ENCODE assay signal across 22 cellular contexts in genomic region chr10:103926722-103927319, GRCh38. TPM values are rescaled to one million over a fixed set of nuclear protein-coding genes. Genes with fewer than 3 reads are reported as not detected.
DNase-seq lines count a peak whose midpoint lies in the region; ATAC-seq and TF ChIP-seq lines count a peak whose summit lies in the region.
"Had no signal": no experiment of that assay in that cellular context is flagged by ENCODE, and none has a peak within 500 bp of the region (broad histone marks: within the 10 kb centered on the region; RNA-seq: fewer than 3 reads in every experiment).

No MANE protein-coding gene starts in this region.

- H3K4me1 ChIP-seq in BE2C: peaks cover 11% of the 10 kb centered on the region
- peaks cover 0 to 6% (median 1%) of the 10 kb centered on the region in 4 donors for H3K4me1 ChIP-seq in esophagus muscularis mucosa

- no peak for TF ChIP-seq EP300 in esophagus muscularis mucosa (IDR thresholded peaks at IDR 0.05)

- H3K4me3 ChIP-seq in BE2C (ENCODE audit: low read depth, low read length) (no peak overlapping the region), esophagus muscularis mucosa (no peak overlapping the region)
- H3K4me3 ChIP-seq: esophagus squamous epithelium, SK-N-MC had no signal

- H3K27ac ChIP-seq in esophagus muscularis mucosa (replicated peaks in 1 of 4): no peak overlapping the region
- H3K27ac ChIP-seq: C4-2B, esophagus squamous epithelium, SK-N-MC had no signal

- DNase-seq in BE2C (peak; percentile 47), NCI-H82 treated with DMSO at 0.1 percent for 48 hours (lab: John Stamatoyannopoulos, UW; ENCODE audit: unreplicated experiment) (peak; percentile 25), esophagus muscularis mucosa (ENCODE audit: extremely low spot score) (peak; percentile 8), NCI-H1436 treated with DMSO at 0.1 percent for 48 hours (lab: John Stamatoyannopoulos, UW) (no peak), retina (no peak), germinal center (ENCODE audit: low spot score) (no peak)
- DNase-seq: activated CD4-positive, alpha-beta T cell treated with anti-CD3 and anti-CD28 coated beads, Interleukin-2, amount 50 U/mL, for 48 hours; activated CD8-positive, alpha-beta memory T cell treated with anti-CD3 and anti-CD28 coated beads, Interleukin-2, amount 50 U/mL, for 4 hours; amygdala; esophagus squamous epithelium; foreskin melanocyte; NCI-H1048; NCI-H1694 treated with DMSO at 0.1 percent for 48 hours; NCI-H774; stimulated activated CD4-positive, alpha-beta T cell treated with anti-CD3 and anti-CD28 coated beads, Interleukin-4, amount 100 ng/mL, for 24 hours had no signal

- WGBS in esophagus muscularis mucosa: 81% methylated on average over 2 of the region's 2 CpGs

- TF ChIP-seq POLR2A in esophagus muscularis mucosa (IDR thresholded peaks at IDR 0.05; ENCODE audit: low read depth): no peak

- TF ChIP-seq CTCF in BE2C (IDR thresholded peaks at IDR 0.05; ENCODE audit: low read depth, low read length) (peak; percentile 53), GM12874 (IDR thresholded peaks at IDR 0.05; ENCODE audit: insufficient read depth, low read depth, low read length) (peak; percentile 18; the same call in 1 of the 2 replicates), esophagus muscularis mucosa (IDR thresholded peaks at IDR 0.05) (no peak)

- H3K36me3 ChIP-seq in BE2C: no peaks in the 10 kb centered on the region
- H3K36me3 ChIP-seq in esophagus muscularis mucosa: no peaks in the 10 kb centered on the region
- H3K36me3 ChIP-seq: esophagus squamous epithelium had no signal

- intact Hi-C loops in esophagus muscularis mucosa (cut with DNase I): no loop called here

- no peak for ATAC-seq in GM21515 (IDR thresholded peaks at IDR 0.05; ENCODE audit: unreplicated experiment)
- ATAC-seq: activated T-helper 17 cell treated with anti-CD3 and anti-CD28 coated beads, Interleukin-2, amount 50 U/mL, for 72 hours; sciatic nerve; stimulated activated memory B cell treated with anti-CD40 and anti-IgM and Interleukin-4, amounts not matched to agents 10 μg/mL and 1 μg/mL and 100 μg/mL, for 72 hours had no signal

- H3K27me3 ChIP-seq in BE2C: no peaks in the 10 kb centered on the region
- H3K27me3 ChIP-seq in esophagus muscularis mucosa: no peaks in the 10 kb centered on the region
- H3K27me3 ChIP-seq: esophagus squamous epithelium had no signal

- H3K9me3 ChIP-seq in BE2C (no peaks in the 10 kb centered on the region), esophagus muscularis mucosa (no peaks in the 10 kb centered on the region)
- H3K9me3 ChIP-seq: esophagus squamous epithelium had no signal

RNA-seq across cellular contexts. Expression of gene STN1, which starts 8.8 kb away (rescaled TPM):
- polyA plus RNA-seq in BE2C (2012; ENCODE audit: insufficient read depth, insufficient read length, low read depth): 31.0 TPM
- 10 to 100 TPM; 18.7 to 27.7 (median 24.9) TPM for total RNA-seq in esophagus muscularis mucosa

RNA-seq across cellular contexts. Expression of gene SLK, which starts 40.1 kb away (rescaled TPM):
- polyA plus RNA-seq in BE2C (2012; ENCODE audit: insufficient read depth, insufficient read length, low read depth): 7.6 TPM
- total RNA-seq in esophagus muscularis mucosa: 100 to 1,000 TPM in 2 of 4 donors, 10 to 100 TPM in 2; 83.1 to 105 (median 102) TPM

Comparison
In these comparisons a context has a peak if more than half of its experiments do, and no peak if none do; other contexts are left out.
1. DNase-seq: peak in BE2C (single experiment), NCI-H82 treated with DMSO at 0.1 percent for 48 hours (single experiment) and esophagus muscularis mucosa (single experiment); none in NCI-H1436 treated with DMSO at 0.1 percent for 48 hours (single experiment), retina (single experiment) and germinal center (single experiment).
2. CTCF ChIP-seq: peak in BE2C (single experiment) and GM12874 (single experiment); none in esophagus muscularis mucosa (0 of 3).